ENCODE assay signal across 14 cellular contexts in the genomic region with DNA sequence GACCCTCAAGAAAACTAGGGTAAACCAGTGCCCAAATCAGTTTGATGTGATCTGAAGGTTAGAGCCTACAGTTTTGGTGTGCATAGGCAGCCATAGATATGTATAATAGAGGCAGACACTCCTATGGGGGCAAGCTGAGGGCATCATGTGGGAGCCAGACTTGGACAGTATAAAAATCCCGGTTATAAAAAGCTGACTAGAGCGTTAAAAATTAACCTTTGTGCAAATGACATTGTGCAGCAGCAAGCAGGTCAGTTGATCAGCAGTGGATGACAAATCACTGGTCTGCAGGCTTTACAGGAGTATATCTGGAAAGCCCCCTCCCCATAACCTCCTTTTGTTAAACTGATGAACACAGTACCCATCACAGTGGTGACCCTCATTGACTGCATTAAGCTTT.
"Had no signal": no experiment of that assay in that cellular context is flagged by ENCODE, and none has a peak within 500 bp of the region (broad histone marks: within the 10 kb centered on the region; RNA-seq: fewer than 3 reads in every experiment).

No MANE protein-coding gene starts in this region.

- H3K27me3 ChIP-seq: heart left ventricle had no signal

- H3K27ac Mint-ChIP-seq: naive thymus-derived CD4-positive, alpha-beta T cell had no signal

- H3K36me3 ChIP-seq: heart left ventricle had no signal

- H3K4me1 Mint-ChIP-seq: naive thymus-derived CD4-positive, alpha-beta T cell had no signal

- DNase-seq: effector CD4-positive, alpha-beta T cell; heart left ventricle; hypothalamus; islet precursor cell; left cardiac atrium; mesendoderm; naive thymus-derived CD4-positive, alpha-beta T cell; posterior cingulate gyrus; right cardiac atrium; small intestine; stimulated activated CD4-positive, alpha-beta T cell treated with anti-CD3 and anti-CD28 coated beads, Interleukin-12 subunit alpha, Interleukin-12 subunit beta, amount 100 ng/mL, for 4 hours; stimulated activated naive CD4-positive, alpha-beta T cell; trophoblast cell had no signal

- FAIRE-seq: small intestine had no signal

- H3K36me3 Mint-ChIP-seq: naive thymus-derived CD4-positive, alpha-beta T cell had no signal

- H3K4me3 Mint-ChIP-seq: naive thymus-derived CD4-positive, alpha-beta T cell had no signal

- H3K4me1 ChIP-seq: heart left ventricle had no signal

- H3K27ac ChIP-seq: coronary artery, heart left ventricle had no signal

- H3K9me3 ChIP-seq: heart left ventricle had no signal

- H3K27me3 Mint-ChIP-seq: naive thymus-derived CD4-positive, alpha-beta T cell had no signal

- ATAC-seq: heart left ventricle; left cardiac atrium; naive thymus-derived CD4-positive, alpha-beta T cell; right cardiac atrium had no signal

- H3K4me3 ChIP-seq: coronary artery, heart left ventricle had no signal
